ENCODE assay signal across 16 cellular contexts in the genomic region with DNA sequence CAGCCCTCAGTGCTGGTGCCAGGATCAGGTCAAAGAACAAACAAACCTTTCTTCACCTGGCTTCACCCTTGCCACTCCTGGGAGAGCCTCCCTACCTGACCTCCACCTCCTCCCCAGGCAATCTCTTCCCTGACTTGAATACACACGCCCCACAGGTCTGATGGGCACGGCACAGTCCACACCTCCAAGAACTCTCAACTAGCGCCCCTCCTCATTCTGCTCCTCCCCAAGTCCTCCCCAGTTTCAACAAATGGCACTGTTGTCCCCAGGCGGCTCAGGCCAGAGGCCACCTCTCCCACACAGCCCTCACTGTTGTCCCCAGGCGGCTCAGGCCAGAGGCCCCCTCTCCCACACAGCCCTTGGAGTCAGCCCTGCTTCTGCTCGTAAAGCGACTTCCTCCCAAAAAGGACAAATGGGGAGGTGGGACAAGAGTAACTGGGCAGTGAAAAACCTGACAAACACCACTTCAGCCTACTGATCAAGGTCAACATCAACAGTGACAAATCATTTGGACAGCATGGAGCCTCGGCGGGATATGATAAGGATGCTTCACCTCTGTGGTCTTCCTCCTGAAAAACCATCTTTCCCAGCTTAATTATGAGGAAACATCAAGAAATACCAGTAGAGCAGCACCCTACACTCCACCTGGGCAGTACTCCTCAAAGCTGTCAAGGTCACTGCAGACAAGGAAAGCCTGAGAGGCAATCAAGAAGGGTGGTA. TPM values are rescaled to one million over a fixed set of nuclear protein-coding genes. Genes with fewer than 3 reads are reported as not detected.
A peak's percentile ranks its signal among the peaks of the same experiment; 100 is the strongest.
DNase-seq lines count a peak whose midpoint lies in the region; ATAC-seq and TF ChIP-seq lines count a peak whose summit lies in the region.
"Had no signal": no experiment of that assay in that cellular context is flagged by ENCODE, and none has a peak within 500 bp of the region (broad histone marks: within the 10 kb centered on the region; RNA-seq: fewer than 3 reads in every experiment).

No MANE protein-coding gene starts in this region.

- no peaks in the 10 kb centered on the region for H3K9me3 Mint-ChIP-seq in CD8-positive, alpha-beta T cell
- H3K9me3 Mint-ChIP-seq in IgD-negative memory B cell (no peaks in the 10 kb centered on the region), brain (no peaks in the 10 kb centered on the region), nephron progenitor cell (no peaks in the 10 kb centered on the region)

- no peak overlapping the region for H3K4me3 Mint-ChIP-seq in CD8-positive, alpha-beta T cell
- peak overlapping the region in 3 of 4 donors; percentile 21 to 84 (median 72) for H3K4me3 Mint-ChIP-seq in IgD-negative memory B cell
- peak overlapping the region; percentile 45 to 87 (median 66) for H3K4me3 Mint-ChIP-seq in brain
- H3K4me3 Mint-ChIP-seq in nephron progenitor cell: peak overlapping the region; percentile 68

- H3K36me3 Mint-ChIP-seq in CD8-positive, alpha-beta T cell: peaks cover 8% of the 10 kb centered on the region
- H3K36me3 Mint-ChIP-seq in IgD-negative memory B cell: no peaks in the 10 kb centered on the region
- no peaks in the 10 kb centered on the region for H3K36me3 Mint-ChIP-seq in brain
- no peaks in the 10 kb centered on the region for H3K36me3 Mint-ChIP-seq in nephron progenitor cell (ENCODE audit: low read depth)

- H3K27me3 ChIP-seq in CD8-positive, alpha-beta T cell (ENCODE audit: insufficient read depth, low read length): no peaks in the 10 kb centered on the region
- no peaks in the 10 kb centered on the region for H3K27me3 ChIP-seq in BE2C
- H3K27me3 ChIP-seq: breast epithelium had no signal

- ATAC-seq in CD8-positive, alpha-beta T cell: no peak
- ATAC-seq in HG03571 (IDR thresholded peaks at IDR 0.05; ENCODE audit: unreplicated experiment): no peak
- ATAC-seq: psoas muscle had no signal

- no peaks in the 10 kb centered on the region for H3K9me3 ChIP-seq in CD8-positive, alpha-beta T cell (ENCODE audit: low read length)
- no peaks in the 10 kb centered on the region for H3K9me3 ChIP-seq in BE2C
- H3K9me3 ChIP-seq: breast epithelium, psoas muscle had no signal

- intact Hi-C loops in CD8-positive, alpha-beta T cell (cut with DNase I, micrococcal nuclease): loop anchor here in 1 of 2 experiments (10.0 kb wide), 1 partner anchor 392 kb away; a partner anchor contains a TSS

- no peak overlapping the region for H3K27ac ChIP-seq in CD8-positive, alpha-beta T cell (ENCODE audit: low read depth, low read length)
- H3K27ac ChIP-seq: breast epithelium, psoas muscle had no signal

- no peak for TF ChIP-seq CTCF in CD8-positive, alpha-beta T cell (IDR thresholded peaks at IDR 0.05)
- no peak for TF ChIP-seq CTCF in brain (conservative IDR thresholded peaks at IDR 0.05)
- no peak for TF ChIP-seq CTCF in nephron progenitor cell (IDR thresholded peaks at IDR 0.05)
- TF ChIP-seq CTCF in BE2C (IDR thresholded peaks at IDR 0.05; ENCODE audit: low read depth, low read length): no peak

- H3K4me3 ChIP-seq in CD8-positive, alpha-beta T cell (ENCODE audit: low read depth, low read length): no peak overlapping the region
- H3K4me3 ChIP-seq in BE2C (ENCODE audit: low read depth, low read length): no peak overlapping the region
- H3K4me3 ChIP-seq: breast epithelium had no signal

- H3K27ac Mint-ChIP-seq in CD8-positive, alpha-beta T cell: peak overlapping the region; percentile 52
- H3K27ac Mint-ChIP-seq in IgD-negative memory B cell (peak overlapping the region in 1 of 3 donors; percentile 72), brain (peak overlapping the region in 3 of 5 experiments; percentile 46 to 66 (median 60)), nephron progenitor cell (peak overlapping the region; percentile 92)

- H3K27me3 Mint-ChIP-seq in CD8-positive, alpha-beta T cell (ENCODE audit: low read depth): no peaks in the 10 kb centered on the region
- H3K27me3 Mint-ChIP-seq in IgD-negative memory B cell (no peaks in the 10 kb centered on the region), brain (peaks cover 5% of the 10 kb centered on the region), nephron progenitor cell (ENCODE audit: low read depth, poor library complexity) (peaks cover 4% of the 10 kb centered on the region)

- DNase-seq in CD8-positive, alpha-beta T cell: no peak
- DNase-seq in nephron progenitor cell (peak; percentile 34), BE2C (no peak)
- DNase-seq in activated CD8-positive, alpha-beta memory T cell treated with anti-CD3 and anti-CD28 coated beads, Interleukin-2, amount 50 U/mL, for 48 hours: no peak
- DNase-seq: activated CD4-positive, alpha-beta T cell treated with anti-CD3 and anti-CD28 coated beads for 1 hour; activated gamma-delta T cell treated with Interleukin-2 at 50 U/mL for 16 hours; effector memory CD4-positive, alpha-beta T cell; midbrain; NCI-H1417 treated with DMSO at 0.1 percent for 48 hours; NCI-H510A treated with DMSO at 0.1 percent for 48 hours; psoas muscle; stimulated activated CD4-positive, alpha-beta T cell treated with anti-CD3 and anti-CD28 coated beads, Interleukin-2, amount 100 ng/mL, for 24 hours had no signal

- H3K4me1 Mint-ChIP-seq in CD8-positive, alpha-beta T cell (ENCODE audit: low read depth): peaks cover 55% of the 10 kb centered on the region
- peaks cover 10 to 21% (median 21%) of the 10 kb centered on the region in 3 donors for H3K4me1 Mint-ChIP-seq in IgD-negative memory B cell
- peaks cover 46% of the 10 kb centered on the region for H3K4me1 Mint-ChIP-seq in brain
- peaks cover 55% of the 10 kb centered on the region for H3K4me1 Mint-ChIP-seq in nephron progenitor cell

- POLR2A ChIA-PET in CD8-positive, alpha-beta T cell (lab: Charles Lee): no interaction called here

- CTCF ChIA-PET in CD8-positive, alpha-beta T cell (lab: Charles Lee): interaction anchor here (1.3 kb wide), 1 partner anchor 46 kb away, joined by 7 read pairs; no protein-coding TSS in a partner anchor

- H3K36me3 ChIP-seq in CD8-positive, alpha-beta T cell (ENCODE audit: insufficient read depth, low read length): no peaks in the 10 kb centered on the region
- H3K36me3 ChIP-seq in BE2C: peaks cover 14% of the 10 kb centered on the region
- H3K36me3 ChIP-seq: breast epithelium had no signal

- peaks cover 24% of the 10 kb centered on the region for H3K4me1 ChIP-seq in CD8-positive, alpha-beta T cell (ENCODE audit: insufficient read depth, low read length)
- peaks cover 3% of the 10 kb centered on the region; the same call in 1 of the 2 replicates for H3K4me1 ChIP-seq in BE2C
- H3K4me1 ChIP-seq: breast epithelium had no signal

RNA-seq across cellular contexts. Expression of a gene that starts 2.9 kb away (rescaled TPM):
- 10 to 100 TPM; 22.7 to 25.9 TPM for total RNA-seq in CD8-positive, alpha-beta T cell
- polyA plus RNA-seq in IgD-negative memory B cell: 12.0 TPM
- polyA plus RNA-seq in brain (ENCODE audit: insufficient read depth, low read depth, low replicate concordance): 16.8 TPM
- polyA plus RNA-seq in BE2C (2012; ENCODE audit: insufficient read depth, insufficient read length, low read depth): 74.3 TPM

RNA-seq across cellular contexts. Expression of a gene that starts 18.1 kb away (rescaled TPM):
- 10 to 100 TPM; 27.3 to 32.5 TPM for total RNA-seq in CD8-positive, alpha-beta T cell
- 7.4 TPM for polyA plus RNA-seq in IgD-negative memory B cell
- polyA plus RNA-seq in brain (ENCODE audit: insufficient read depth, low read depth, low replicate concordance): 72.8 TPM
- polyA plus RNA-seq in BE2C (2012; ENCODE audit: insufficient read depth, insufficient read length, low read depth): 28.5 TPM

RNA-seq across cellular contexts. Expression of a gene that starts 60.0 kb away (rescaled TPM):
- not detected for total RNA-seq in CD8-positive, alpha-beta T cell
- 0.45 TPM for polyA plus RNA-seq in IgD-negative memory B cell
- polyA plus RNA-seq in brain (ENCODE audit: insufficient read depth, low read depth, low replicate concordance): 28.4 TPM
- 0.25 TPM for polyA plus RNA-seq in BE2C (2012; ENCODE audit: insufficient read depth, insufficient read length, low read depth)

Comparison
In these comparisons a context has a peak if more than half of its experiments do, and no peak if none do; other contexts are left out.
1. RNA of a gene that starts 60.0 kb away (polyA plus RNA-seq): 28.4 TPM in brain (single experiment); 0.45 TPM in IgD-negative memory B cell (single experiment); every median in the first group is over 10 times any median in the second.